Comparison of ENCODE assay signal across 23 cellular contexts in the genomic region with DNA sequence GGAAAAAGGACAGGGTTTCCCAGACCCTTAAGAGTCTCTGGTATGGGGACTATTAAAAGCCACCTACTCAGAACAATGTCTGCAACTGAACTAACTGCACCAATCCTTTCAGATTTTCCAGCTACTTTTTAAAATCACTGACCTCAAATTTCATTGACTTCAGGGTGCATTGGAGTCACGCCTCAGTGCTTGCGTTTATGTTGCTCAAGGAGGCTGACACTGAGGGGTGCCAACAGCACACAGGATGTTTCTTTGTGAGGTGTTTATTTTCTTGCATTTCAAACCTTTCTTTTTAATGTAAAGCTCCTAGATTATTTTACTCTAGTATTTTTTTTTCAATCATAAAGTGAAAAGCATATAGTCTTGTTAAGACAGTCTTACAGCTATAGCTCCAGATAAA.
"Had no signal": no experiment of that assay in that cellular context is flagged by ENCODE, and none has a peak within 500 bp of the region (broad histone marks: within the 10 kb centered on the region; RNA-seq: fewer than 3 reads in every experiment).

No MANE protein-coding gene starts in this region.

- DNase-seq: islet precursor cell; left ventricle myocardium inferior; mesendoderm; naive B cell; occipital lobe; psoas muscle; right lobe of liver; stimulated activated CD4-positive, alpha-beta T cell treated with anti-CD3 and anti-CD28 coated beads, Interleukin-4, amount 100 ng/mL, for 24 hours; stimulated activated naive CD4-positive, alpha-beta T cell; uterus had no signal

- H3K4me1 Mint-ChIP-seq: naive B cell; stimulated activated effector memory CD8-positive, alpha-beta T cell treated with anti-CD3 and anti-CD28 coated beads, Interleukin-12 subunit alpha, Interleukin-12 subunit beta, amount 100 ng/mL, for 72 hours had no signal

- H3K27ac Mint-ChIP-seq: mesothelial cell of epicardium; naive B cell; natural killer cell treated with Interleukin-12 subunit alpha and Interleukin-12 subunit beta and Interleukin-15 and Interleukin-18, amount 100 ng/mL, for 72 hours; stimulated activated effector memory CD8-positive, alpha-beta T cell treated with anti-CD3 and anti-CD28 coated beads, Interleukin-12 subunit alpha, Interleukin-12 subunit beta, amount 100 ng/mL, for 72 hours; stimulated activated naive CD8-positive, alpha-beta T cell treated with anti-CD3 and anti-CD28 coated beads, Interleukin-15, Interleukin-2, amounts not matched to agents 100 ng/mL and 50 ng/mL, for 24 hours; type B pancreatic cell had no signal

- H3K4me3 Mint-ChIP-seq: mesothelial cell of epicardium; naive B cell; natural killer cell treated with Interleukin-12 subunit alpha and Interleukin-12 subunit beta and Interleukin-15 and Interleukin-18, amount 100 ng/mL, for 72 hours; neural crest cell; stimulated activated effector memory CD8-positive, alpha-beta T cell treated with anti-CD3 and anti-CD28 coated beads, Interleukin-12 subunit alpha, Interleukin-12 subunit beta, amount 100 ng/mL, for 72 hours; stimulated activated naive CD8-positive, alpha-beta T cell treated with anti-CD3 and anti-CD28 coated beads, Interleukin-15, Interleukin-2, amounts not matched to agents 100 ng/mL and 50 ng/mL, for 24 hours; type B pancreatic cell had no signal

- H3K4me3 ChIP-seq: hepatocyte, left ventricle myocardium inferior, lung, psoas muscle, right atrium auricular region, right lobe of liver, skin epidermis, suprapubic skin, thoracic aorta, tibial nerve, uterus had no signal

- H3K27me3 Mint-ChIP-seq: natural killer cell treated with Interleukin-12 subunit alpha and Interleukin-12 subunit beta and Interleukin-15 and Interleukin-18, amount 100 ng/mL, for 72 hours; stimulated activated naive CD8-positive, alpha-beta T cell treated with anti-CD3 and anti-CD28 coated beads, Interleukin-15, Interleukin-2, amounts not matched to agents 100 ng/mL and 50 ng/mL, for 24 hours; type B pancreatic cell had no signal

- H3K9me3 Mint-ChIP-seq: natural killer cell treated with Interleukin-12 subunit alpha and Interleukin-12 subunit beta and Interleukin-15 and Interleukin-18, amount 100 ng/mL, for 72 hours; neural crest cell; stimulated activated naive CD8-positive, alpha-beta T cell treated with anti-CD3 and anti-CD28 coated beads, Interleukin-15, Interleukin-2, amounts not matched to agents 100 ng/mL and 50 ng/mL, for 24 hours; type B pancreatic cell had no signal

- ATAC-seq: natural killer cell treated with Interleukin-12 subunit alpha and Interleukin-12 subunit beta and Interleukin-15 and Interleukin-18, amount 100 ng/mL, for 72 hours; psoas muscle; right lobe of liver; stimulated activated effector memory CD8-positive, alpha-beta T cell treated with anti-CD3 and anti-CD28 coated beads, Interleukin-12 subunit alpha, Interleukin-12 subunit beta, amount 100 ng/mL, for 72 hours had no signal

- H3K36me3 Mint-ChIP-seq: mesothelial cell of epicardium; naive B cell; natural killer cell treated with Interleukin-12 subunit alpha and Interleukin-12 subunit beta and Interleukin-15 and Interleukin-18, amount 100 ng/mL, for 72 hours; stimulated activated effector memory CD8-positive, alpha-beta T cell treated with anti-CD3 and anti-CD28 coated beads, Interleukin-12 subunit alpha, Interleukin-12 subunit beta, amount 100 ng/mL, for 72 hours; type B pancreatic cell had no signal
